In the genomic region with DNA sequence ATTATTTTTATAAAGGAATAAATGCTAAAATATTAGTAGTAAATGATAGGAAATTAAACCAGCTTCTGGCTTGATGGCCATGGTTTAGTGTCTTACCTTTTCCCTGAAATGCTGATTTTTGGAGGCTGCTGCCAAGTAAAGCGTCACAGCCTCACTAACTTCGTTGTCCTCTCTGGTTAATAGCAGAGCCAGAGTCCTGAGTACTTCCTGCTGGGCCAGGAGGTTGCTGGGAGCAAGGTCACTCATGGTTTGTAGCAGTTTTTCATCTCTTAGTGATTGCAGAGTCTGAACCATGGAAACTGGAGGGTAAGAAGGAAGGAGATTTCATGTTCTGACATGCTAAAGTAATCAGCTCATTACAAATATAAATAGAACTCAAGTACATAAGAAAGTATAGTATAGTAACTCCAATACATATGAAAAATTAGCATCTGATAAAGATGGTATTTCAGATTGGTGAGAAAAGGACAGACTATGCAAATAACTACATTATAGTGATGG, we compare ENCODE assay signal across 1 cellular context.
TF ChIP-seq lines count a peak whose summit lies in the region.

No MANE protein-coding gene starts in this region.

TF ChIP-seq in HepG2, 621 proteins besides CTCF, POLR2A, EP300 and RAD21 (continued from another document):
- TF ChIP-seq, protein P1, sequence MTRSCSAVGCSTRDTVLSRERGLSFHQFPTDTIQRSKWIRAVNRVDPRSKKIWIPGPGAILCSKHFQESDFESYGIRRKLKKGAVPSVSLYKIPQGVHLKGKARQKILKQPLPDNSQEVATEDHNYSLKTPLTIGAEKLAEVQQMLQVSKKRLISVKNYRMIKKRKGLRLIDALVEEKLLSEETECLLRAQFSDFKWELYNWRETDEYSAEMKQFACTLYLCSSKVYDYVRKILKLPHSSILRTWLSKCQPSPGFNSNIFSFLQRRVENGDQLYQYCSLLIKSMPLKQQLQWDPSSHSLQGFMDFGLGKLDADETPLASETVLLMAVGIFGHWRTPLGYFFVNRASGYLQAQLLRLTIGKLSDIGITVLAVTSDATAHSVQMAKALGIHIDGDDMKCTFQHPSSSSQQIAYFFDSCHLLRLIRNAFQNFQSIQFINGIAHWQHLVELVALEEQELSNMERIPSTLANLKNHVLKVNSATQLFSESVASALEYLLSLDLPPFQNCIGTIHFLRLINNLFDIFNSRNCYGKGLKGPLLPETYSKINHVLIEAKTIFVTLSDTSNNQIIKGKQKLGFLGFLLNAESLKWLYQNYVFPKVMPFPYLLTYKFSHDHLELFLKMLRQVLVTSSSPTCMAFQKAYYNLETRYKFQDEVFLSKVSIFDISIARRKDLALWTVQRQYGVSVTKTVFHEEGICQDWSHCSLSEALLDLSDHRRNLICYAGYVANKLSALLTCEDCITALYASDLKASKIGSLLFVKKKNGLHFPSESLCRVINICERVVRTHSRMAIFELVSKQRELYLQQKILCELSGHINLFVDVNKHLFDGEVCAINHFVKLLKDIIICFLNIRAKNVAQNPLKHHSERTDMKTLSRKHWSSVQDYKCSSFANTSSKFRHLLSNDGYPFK (CRISPR knock-in tag; IDR thresholded peaks at IDR 0.05; ENCODE audit: borderline replicate concordance): no peak
- TF ChIP-seq PCBP1 (IDR thresholded peaks at IDR 0.05; ENCODE audit: borderline replicate concordance, low read depth, low read length): no peak
- 0 out of 2 replicates have a peak, but pooled peaks have one; percentile 29 for TF ChIP-seq SALL1 (CRISPR knock-in tag; IDR thresholded peaks at IDR 0.05)
- no peak for TF ChIP-seq GATA4 (IDR thresholded peaks at IDR 0.05; ENCODE audit: borderline replicate concordance, low read depth)
- no peak for TF ChIP-seq HHEX (CRISPR knock-in tag; IDR thresholded peaks at IDR 0.05)
